ENCODE assay signal across 8 cellular contexts in the genomic region with DNA sequence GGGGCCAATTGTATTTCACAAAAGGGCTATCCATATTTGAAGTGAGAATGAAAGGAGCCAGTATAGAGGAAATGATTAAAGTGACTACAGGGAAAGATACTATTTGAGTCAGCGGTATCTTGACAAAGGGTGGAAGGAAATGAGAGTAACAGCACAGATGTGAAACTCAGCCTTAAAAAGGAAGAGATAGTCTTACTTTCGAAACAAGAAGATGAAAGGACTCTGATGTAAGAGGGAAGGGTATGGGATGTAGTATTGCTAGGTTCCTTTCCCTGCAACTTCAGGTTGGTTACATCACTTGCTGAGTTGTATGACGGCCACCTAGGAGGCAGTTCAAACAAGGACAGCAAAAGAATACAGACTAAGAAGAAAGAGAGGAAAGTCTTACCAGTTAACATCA. TPM values are rescaled to one million over a fixed set of nuclear protein-coding genes. Genes with fewer than 3 reads are reported as not detected.
DNase-seq lines count a peak whose midpoint lies in the region; ATAC-seq and TF ChIP-seq lines count a peak whose summit lies in the region.

No MANE protein-coding gene starts in this region.

- H3K27me3 Mint-ChIP-seq in CD4-positive, CD25-positive, alpha-beta regulatory T cell, result no peaks in the 10 kb centered on the region
- H3K27me3 Mint-ChIP-seq in activated T-helper 1 cell treated with anti-CD3 and anti-CD28 coated beads, Interleukin-12 subunit alpha, Interleukin-12 subunit beta, Interleukin-2, Interleukin-4 antibody, amounts not matched to agents 30 ng/mL and 10 ng/mL and 1 ng/mL, durations not matched to agents 14 hours and 24 hours and 36 hours (ENCODE audit: insufficient read depth), result no peaks in the 10 kb centered on the region

- H3K9me3 Mint-ChIP-seq in CD4-positive, CD25-positive, alpha-beta regulatory T cell, result no peaks in the 10 kb centered on the region
- H3K9me3 Mint-ChIP-seq in activated T-helper 1 cell treated with anti-CD3 and anti-CD28 coated beads, Interleukin-12 subunit alpha, Interleukin-12 subunit beta, Interleukin-2, Interleukin-4 antibody, amounts not matched to agents 30 ng/mL and 10 ng/mL and 1 ng/mL, durations not matched to agents 14 hours and 24 hours and 36 hours, result no peaks in the 10 kb centered on the region

- peaks cover 8% of the 10 kb centered on the region for H3K4me1 ChIP-seq in CD4-positive, CD25-positive, alpha-beta regulatory T cell (ENCODE audit: control insufficient read depth, insufficient read depth, low read length, poor library complexity, severe bottlenecking)
- peaks cover 0 to 20% (median 0%) of the 10 kb centered on the region in 3 donors for H3K4me1 ChIP-seq in gastroesophageal sphincter

- no peaks in the 10 kb centered on the region for H3K9me3 ChIP-seq in CD4-positive, CD25-positive, alpha-beta regulatory T cell (ENCODE audit: control insufficient read depth in 2 of 2, low read length in 2 of 2)
- H3K9me3 ChIP-seq in gastroesophageal sphincter, result no peaks in the 10 kb centered on the region

- DNase-seq in CD4-positive, CD25-positive, alpha-beta regulatory T cell, result peak in 1 of 3 donors; percentile 82
- peak; percentile 30 for DNase-seq in activated T-helper 1 cell treated with anti-CD3 and anti-CD28 coated beads, Interleukin-12 subunit alpha, Interleukin-12 subunit beta, Interleukin-2, Interleukin-4 antibody, amounts not matched to agents 30 ng/mL and 10 ng/mL and 1 ng/mL, durations not matched to agents 14 hours and 24 hours and 36 hours (ENCODE audit: low spot score)
- peak; percentile 29 for DNase-seq in stimulated activated CD4-positive, alpha-beta T cell treated with anti-CD3 and anti-CD28 coated beads, Interleukin-2, amount 100 ng/mL, for 4 hours (ENCODE audit: low read depth)
- DNase-seq in NCI-H82 treated with DMSO at 0.1 percent for 48 hours (lab: John Stamatoyannopoulos, UW; ENCODE audit: unreplicated experiment) (no peak), NCI-H2107 (lab: John Stamatoyannopoulos, UW) (no peak)

- peak overlapping the region; percentile 67 to 79 (median 76) for H3K27ac Mint-ChIP-seq in CD4-positive, CD25-positive, alpha-beta regulatory T cell
- H3K27ac Mint-ChIP-seq in activated T-helper 1 cell treated with anti-CD3 and anti-CD28 coated beads, Interleukin-12 subunit alpha, Interleukin-12 subunit beta, Interleukin-2, Interleukin-4 antibody, amounts not matched to agents 30 ng/mL and 10 ng/mL and 1 ng/mL, durations not matched to agents 14 hours and 24 hours and 36 hours, result peak overlapping the region; percentile 10

- H3K4me1 Mint-ChIP-seq in CD4-positive, CD25-positive, alpha-beta regulatory T cell, result peaks cover 10 to 33% (median 26%) of the 10 kb centered on the region in 4 donors
- H3K4me1 Mint-ChIP-seq in activated T-helper 1 cell treated with anti-CD3 and anti-CD28 coated beads, Interleukin-12 subunit alpha, Interleukin-12 subunit beta, Interleukin-2, Interleukin-4 antibody, amounts not matched to agents 30 ng/mL and 10 ng/mL and 1 ng/mL, durations not matched to agents 14 hours and 24 hours and 36 hours (ENCODE audit: low read depth), result peaks cover 35% of the 10 kb centered on the region

- peaks cover 9% of the 10 kb centered on the region for H3K36me3 Mint-ChIP-seq in CD4-positive, CD25-positive, alpha-beta regulatory T cell
- peaks cover 18% of the 10 kb centered on the region for H3K36me3 Mint-ChIP-seq in activated T-helper 1 cell treated with anti-CD3 and anti-CD28 coated beads, Interleukin-12 subunit alpha, Interleukin-12 subunit beta, Interleukin-2, Interleukin-4 antibody, amounts not matched to agents 30 ng/mL and 10 ng/mL and 1 ng/mL, durations not matched to agents 14 hours and 24 hours and 36 hours (ENCODE audit: low read depth)

- peak overlapping the region; percentile 74 for H3K4me3 ChIP-seq in CD4-positive, CD25-positive, alpha-beta regulatory T cell (ENCODE audit: low read depth, low read length)
- no peak overlapping the region for H3K4me3 ChIP-seq in gastroesophageal sphincter

- H3K36me3 ChIP-seq in CD4-positive, CD25-positive, alpha-beta regulatory T cell (ENCODE audit: control insufficient read depth, insufficient read depth, low read length), result peaks cover 4% of the 10 kb centered on the region
- H3K36me3 ChIP-seq in gastroesophageal sphincter, result peaks cover 0 to 18% of the 10 kb centered on the region in 2 donors

- peak overlapping the region; percentile 44 for H3K27ac ChIP-seq in CD4-positive, CD25-positive, alpha-beta regulatory T cell (ENCODE audit: insufficient read depth, low read length, poor library complexity, severe bottlenecking)
- H3K27ac ChIP-seq in gastroesophageal sphincter, result no peak overlapping the region

- H3K4me3 Mint-ChIP-seq in CD4-positive, CD25-positive, alpha-beta regulatory T cell, result peak overlapping the region; percentile 0 to 66 (median 20)
- H3K4me3 Mint-ChIP-seq in activated T-helper 1 cell treated with anti-CD3 and anti-CD28 coated beads, Interleukin-12 subunit alpha, Interleukin-12 subunit beta, Interleukin-2, Interleukin-4 antibody, amounts not matched to agents 30 ng/mL and 10 ng/mL and 1 ng/mL, durations not matched to agents 14 hours and 24 hours and 36 hours, result peak overlapping the region; percentile 23

- ATAC-seq in CD4-positive, CD25-positive, alpha-beta regulatory T cell (ENCODE audit: low read depth in 2 of 2), result peak; percentile 70 to 85
- ATAC-seq in GM19452 (IDR thresholded peaks at IDR 0.05; ENCODE audit: unreplicated experiment) (peak; percentile 100), HG03342 (IDR thresholded peaks at IDR 0.05; ENCODE audit: unreplicated experiment) (peak; percentile 99), gastroesophageal sphincter (no peak)

- 63 to 73% methylated on average over 3 of the region's 3 CpGs for whole genome bisulfite sequencing in gastroesophageal sphincter (ENCODE audit: low coverage in 1 of 2), 2 donors

- intact Hi-C loops in activated T-helper 1 cell treated with anti-CD3 and anti-CD28 coated beads, Interleukin-12 subunit alpha, Interleukin-12 subunit beta, Interleukin-2, Interleukin-4 antibody, amounts not matched to agents 30 ng/mL and 10 ng/mL and 1 ng/mL, durations not matched to agents 14 hours and 24 hours and 36 hours (cut with micrococcal nuclease), result loop anchor here (1.0 to 5.0 kb wide), 5 partner anchors 13 to 1920 kb away; partner anchors contain the start of genes CISD1, TFAM and ZWINT

- TF ChIP-seq POLR2A in gastroesophageal sphincter (IDR thresholded peaks at IDR 0.05), result no peak

- no peaks in the 10 kb centered on the region for H3K27me3 ChIP-seq in CD4-positive, CD25-positive, alpha-beta regulatory T cell (ENCODE audit: control insufficient read depth, insufficient read depth, low read length)
- no peaks in the 10 kb centered on the region for H3K27me3 ChIP-seq in gastroesophageal sphincter

- TF ChIP-seq CTCF in gastroesophageal sphincter (IDR thresholded peaks at IDR 0.05), result no peak

- TF ChIP-seq EP300 in gastroesophageal sphincter (IDR thresholded peaks at IDR 0.05), result no peak

RNA-seq across cellular contexts. Expression of gene CISD1, which starts 13.7 kb away (rescaled TPM):
- total RNA-seq in CD4-positive, CD25-positive, alpha-beta regulatory T cell, result 4.4 TPM
- polyA plus RNA-seq in CD4-positive, CD25-positive, alpha-beta regulatory T cell, result 10 to 100 TPM; 50.3 to 79.5 (median 56.8) TPM
- total RNA-seq in activated T-helper 1 cell treated with anti-CD3 and anti-CD28 coated beads, Interleukin-12 subunit alpha, Interleukin-12 subunit beta, Interleukin-2, Interleukin-4 antibody, amounts not matched to agents 30 ng/mL and 10 ng/mL and 1 ng/mL, durations not matched to agents 14 hours and 24 hours and 36 hours, result 50.4 and 56.0 TPM in 2 replicates
- total RNA-seq in gastroesophageal sphincter, result 10 to 100 TPM; 24.7 to 60.1 (median 47.6) TPM

RNA-seq across cellular contexts. Expression of gene IPMK, which starts 14.9 kb away (rescaled TPM):
- 4.2 TPM for total RNA-seq in CD4-positive, CD25-positive, alpha-beta regulatory T cell
- 1 to 10 TPM; 1.3 to 2.6 (median 2.0) TPM for polyA plus RNA-seq in CD4-positive, CD25-positive, alpha-beta regulatory T cell
- total RNA-seq in activated T-helper 1 cell treated with anti-CD3 and anti-CD28 coated beads, Interleukin-12 subunit alpha, Interleukin-12 subunit beta, Interleukin-2, Interleukin-4 antibody, amounts not matched to agents 30 ng/mL and 10 ng/mL and 1 ng/mL, durations not matched to agents 14 hours and 24 hours and 36 hours, result 6.5 and 7.1 TPM in 2 replicates
- 1 to 10 TPM; 3.0 to 10.0 (median 6.3) TPM for total RNA-seq in gastroesophageal sphincter

RNA-seq across cellular contexts. Expression of gene UBE2D1, which starts 52.2 kb away (rescaled TPM):
- total RNA-seq in CD4-positive, CD25-positive, alpha-beta regulatory T cell, result 11.5 TPM
- 10 to 100 TPM; 15.7 to 22.2 (median 19.5) TPM for polyA plus RNA-seq in CD4-positive, CD25-positive, alpha-beta regulatory T cell
- total RNA-seq in activated T-helper 1 cell treated with anti-CD3 and anti-CD28 coated beads, Interleukin-12 subunit alpha, Interleukin-12 subunit beta, Interleukin-2, Interleukin-4 antibody, amounts not matched to agents 30 ng/mL and 10 ng/mL and 1 ng/mL, durations not matched to agents 14 hours and 24 hours and 36 hours, result 17.9 and 19.6 TPM in 2 replicates
- total RNA-seq in gastroesophageal sphincter, result 10 to 100 TPM; 16.4 to 23.5 (median 19.0) TPM

Comparison
In these comparisons a context has a peak if more than half of its experiments do, and no peak if none do; other contexts are left out.
1. DNase-seq: peak in activated T-helper 1 cell treated with anti-CD3 and anti-CD28 coated beads, Interleukin-12 subunit alpha, Interleukin-12 subunit beta, Interleukin-2, Interleukin-4 antibody, amounts not matched to agents 30 ng/mL and 10 ng/mL and 1 ng/mL, durations not matched to agents 14 hours and 24 hours and 36 hours (single experiment) and stimulated activated CD4-positive, alpha-beta T cell treated with anti-CD3 and anti-CD28 coated beads, Interleukin-2, amount 100 ng/mL, for 4 hours (single experiment); none in NCI-H82 treated with DMSO at 0.1 percent for 48 hours (single experiment) and NCI-H2107 (single experiment).